14 cellular contexts compared by ENCODE assay signal in genomic region chr3:28853830-28854229, GRCh38.
A peak's percentile ranks its signal among the peaks of the same experiment; 100 is the strongest.
DNase-seq lines count a peak whose midpoint lies in the region; ATAC-seq and TF ChIP-seq lines count a peak whose summit lies in the region.
"Had no signal": no experiment of that assay in that cellular context is flagged by ENCODE, and none has a peak within 500 bp of the region (broad histone marks: within the 10 kb centered on the region; RNA-seq: fewer than 3 reads in every experiment).

No MANE protein-coding gene starts in this region.

- no peaks in the 10 kb centered on the region for H3K9me3 Mint-ChIP-seq in activated T-cell treated with anti-CD3 and anti-CD28 coated beads, Interleukin-2, amount 50 U/mL, for 72 hours
- H3K9me3 Mint-ChIP-seq: activated T-helper 2 cell treated with anti-CD3 and anti-CD28 coated beads, Interferon-gamma antibody, Interleukin-2, Interleukin-4, amounts not matched to agents 10 μg/mL and 5 μg/mL and 100 μg/mL, durations not matched to agents 14 hours and 24 hours and 36 hours; T-helper 2 cell treated with Interferon-gamma antibody and Interleukin-4, amounts not matched to agents 5 μg/mL and 100 μg/mL, for 36 hours had no signal

- no peak overlapping the region for H3K27ac Mint-ChIP-seq in activated T-cell treated with anti-CD3 and anti-CD28 coated beads, Interleukin-2, amount 50 U/mL, for 72 hours
- H3K27ac Mint-ChIP-seq: activated T-helper 2 cell treated with anti-CD3 and anti-CD28 coated beads, Interferon-gamma antibody, Interleukin-2, Interleukin-4, amounts not matched to agents 10 μg/mL and 5 μg/mL and 100 μg/mL, durations not matched to agents 14 hours and 24 hours and 36 hours; T-helper 2 cell treated with Interferon-gamma antibody and Interleukin-4, amounts not matched to agents 5 μg/mL and 100 μg/mL, for 36 hours had no signal

- H3K4me1 ChIP-seq in Panc1 (ENCODE audit: control insufficient read depth, insufficient read depth, low read length): no peaks in the 10 kb centered on the region

- H3K27me3 Mint-ChIP-seq in activated T-cell treated with anti-CD3 and anti-CD28 coated beads, Interleukin-2, amount 50 U/mL, for 72 hours (ENCODE audit: low read depth): peaks cover 5% of the 10 kb centered on the region

- in situ Hi-C loops in Panc1 (cut with HindIII; ENCODE audit: low pct_unique_long_range_greater_than_20kb, low sequenced_read_pairs): no loop called here

- no TSS peak for BruUV-seq in Panc1 (replicated peaks; lab: Mats Ljungman, UMichigan)

- no peak overlapping the region for H3K4me3 Mint-ChIP-seq in activated T-cell treated with anti-CD3 and anti-CD28 coated beads, Interleukin-2, amount 50 U/mL, for 72 hours
- H3K4me3 Mint-ChIP-seq: T-helper 2 cell treated with Interferon-gamma antibody and Interleukin-4, amounts not matched to agents 5 μg/mL and 100 μg/mL, for 36 hours had no signal

- H3K9me3 ChIP-seq in Panc1 (ENCODE audit: control insufficient read depth, insufficient read depth, low read depth, low read length): no peaks in the 10 kb centered on the region

- no peaks in the 10 kb centered on the region for H3K36me3 ChIP-seq in Panc1 (ENCODE audit: control insufficient read depth, insufficient read depth, low read length)

- no peak overlapping the region for H3K4me3 ChIP-seq in Panc1 (ENCODE audit: low read depth in 2 of 2, low read length in 2 of 2)
- H3K4me3 ChIP-seq in epithelial cell of esophagus (ENCODE audit: low read length): no peak overlapping the region
- H3K4me3 ChIP-seq in retinal pigment epithelial cell (ENCODE audit: low read length): no peak overlapping the region
- H3K4me3 ChIP-seq: lung had no signal

- no peaks in the 10 kb centered on the region for H3K4me1 Mint-ChIP-seq in activated T-cell treated with anti-CD3 and anti-CD28 coated beads, Interleukin-2, amount 50 U/mL, for 72 hours (ENCODE audit: low read depth)

- H3K36me3 Mint-ChIP-seq in activated T-cell treated with anti-CD3 and anti-CD28 coated beads, Interleukin-2, amount 50 U/mL, for 72 hours (ENCODE audit: insufficient read depth in 2 of 2): no peaks in the 10 kb centered on the region

- intact Hi-C loops in Panc1 (cut with micrococcal nuclease; ENCODE audit: unreplicated experiment): no loop called here

- H3K27me3 ChIP-seq in Panc1 (ENCODE audit: control insufficient read depth, insufficient read depth, low read length): no peaks in the 10 kb centered on the region

- peak; percentile 43 for DNase-seq in DMS79 treated with DMSO at 0.1 percent for 48 hours (lab: John Stamatoyannopoulos, UW)
- DNase-seq in DMS79 (lab: John Stamatoyannopoulos, UW): no peak
- no peak for DNase-seq in Panc1 (ENCODE audit: low read depth, low spot score)
- no peak for DNase-seq in epithelial cell of esophagus (ENCODE audit: low read depth)
- DNase-seq in retinal pigment epithelial cell (ENCODE audit: low read depth): no peak
- no peak for DNase-seq in activated T-cell treated with anti-CD3 and anti-CD28 coated beads, Interleukin-2, amount 50 U/mL, for 72 hours
- DNase-seq in HT-29 (ENCODE audit: low spot score): no peak
- DNase-seq in medulla oblongata (ENCODE audit: extremely low spot score): no peak
- DNase-seq: activated CD4-positive, alpha-beta T cell treated with anti-CD3 and anti-CD28 coated beads, Interleukin-2, amount 50 U/mL, for 1 hour; KG1; NCI-H2029 treated with DMSO at 0.1 percent for 48 hours had no signal

- CTCF ChIA-PET in Panc1 (lab: Charles Lee): interaction anchor here (0.7 kb wide), 1 partner anchor 1346 kb away, joined by 3 read pairs; no protein-coding TSS in a partner anchor

- peak; percentile 11; the same call in 1 of the 2 replicates for TF ChIP-seq CTCF in Panc1 (IDR thresholded peaks at IDR 0.05)
- peak; percentile 19 for TF ChIP-seq CTCF in epithelial cell of esophagus (IDR thresholded peaks at IDR 0.05; ENCODE audit: insufficient read depth, low read depth, low read length, missing control alignments)
- TF ChIP-seq CTCF in retinal pigment epithelial cell (conservative IDR thresholded peaks at IDR 0.05; ENCODE audit: low read depth, low read length): peak; percentile 14

- no peak for ATAC-seq in Panc1
- ATAC-seq in activated T-cell treated with anti-CD3 and anti-CD28 coated beads, Interleukin-2, amount 50 U/mL, for 72 hours (replicated peaks in 1 of 2): no peak

- H3K27ac ChIP-seq in Panc1 (ENCODE audit: low read length): no peak overlapping the region

- POLR2A ChIA-PET in Panc1 (lab: Charles Lee): no interaction called here
